In genomic region chr5:134647750-134648424, GRCh38 we compare ENCODE assay signal across 8 cellular contexts. TPM values are rescaled to one million over a fixed set of nuclear protein-coding genes. Genes with fewer than 3 reads are reported as not detected.
DNase-seq lines count a peak whose midpoint lies in the region; ATAC-seq, FAIRE-seq and TF ChIP-seq lines count a peak whose summit lies in the region.

No MANE protein-coding gene starts in this region.

- H4K20me1 ChIP-seq in keratinocyte (ENCODE audit: control insufficient read depth, extremely low read depth, insufficient read depth, low read length): no peaks in the 10 kb centered on the region

- H3K27ac Mint-ChIP-seq in brain: peak overlapping the region; percentile 93 to 100 (median 97)

- peaks cover 9% of the 10 kb centered on the region for H3K27me3 Mint-ChIP-seq in brain

- H3K9ac ChIP-seq in keratinocyte (ENCODE audit: control insufficient read depth, extremely low read depth, insufficient read depth, low read length): peak overlapping the region; percentile 96

- TF ChIP-seq POLR2A in Peyer's patch (IDR thresholded peaks at IDR 0.05): no peak

- H3K36me3 ChIP-seq in Peyer's patch: no peaks in the 10 kb centered on the region
- no peaks in the 10 kb centered on the region for H3K36me3 ChIP-seq in keratinocyte (ENCODE audit: control insufficient read depth in 2 of 2, extremely low read depth in 1 of 2, insufficient read depth in 2 of 2, low read length in 2 of 2)

- dilution Hi-C loops in keratinocyte (cut with MboI; ENCODE audit: extremely low pct_ligation_motif_present, low sequenced_read_pairs): no loop called here

- H3K9me3 ChIP-seq in Peyer's patch (no peaks in the 10 kb centered on the region), keratinocyte (ENCODE audit: control insufficient read depth, low read depth, low read length) (no peaks in the 10 kb centered on the region)

- peak overlapping the region; percentile 95 for H3K27ac ChIP-seq in 22Rv1
- H3K27ac ChIP-seq in Peyer's patch: peak overlapping the region; percentile 91 to 96 (median 92)
- H3K27ac ChIP-seq in keratinocyte (ENCODE audit: control insufficient read depth, insufficient read depth, low read length): peak overlapping the region; percentile 99

- H3K36me3 Mint-ChIP-seq in brain: peaks cover 18% of the 10 kb centered on the region

- H3K4me3 Mint-ChIP-seq in brain: peak overlapping the region; percentile 89 to 98 (median 93)

- H3K79me2 ChIP-seq in keratinocyte (ENCODE audit: control insufficient read depth, insufficient read depth, low read length): peaks cover 42% of the 10 kb centered on the region

- DNase-seq in Peyer's patch: no peak
- DNase-seq in keratinocyte (ENCODE audit: low read depth, low spot score): no peak
- DNase-seq in stimulated activated CD4-positive, alpha-beta T cell treated with anti-CD3 and anti-CD28 coated beads, Interleukin-1b, Interleukin-23, amount 100 ng/mL, for 48 hours: peak; percentile 54
- no peak for DNase-seq in NCI-H2029 treated with DMSO at 0.1 percent for 48 hours (lab: John Stamatoyannopoulos, UW)

- peak overlapping the region; percentile 90 for H3K4me2 ChIP-seq in keratinocyte (ENCODE audit: control insufficient read depth, extremely low read depth, insufficient read depth, low read depth, low read length)

- H3K27me3 ChIP-seq in Peyer's patch (no peaks in the 10 kb centered on the region), keratinocyte (ENCODE audit: control insufficient read depth, extremely low read depth, insufficient read depth, low read length) (no peaks in the 10 kb centered on the region)

- H3K9me3 Mint-ChIP-seq in brain: no peaks in the 10 kb centered on the region

- H3K4me1 ChIP-seq in Peyer's patch: peaks cover 0 to 28% (median 2%) of the 10 kb centered on the region in 4 donors
- H3K4me1 ChIP-seq in keratinocyte (ENCODE audit: control insufficient read depth, extremely low read depth, insufficient read depth, low read length): peaks cover 11% of the 10 kb centered on the region

- peak overlapping the region; percentile 82 for H2AFZ ChIP-seq in keratinocyte (ENCODE audit: control insufficient read depth, low read length)

- peak; percentile 69 for FAIRE-seq in keratinocyte (lab: Jason Lieb, UNC)

- ATAC-seq in GM18517 (IDR thresholded peaks at IDR 0.05; ENCODE audit: unreplicated experiment) (peak; percentile 35), HG03025 (IDR thresholded peaks at IDR 0.05; ENCODE audit: low FRiP score, unreplicated experiment) (peak; percentile 14)

- peaks cover 36% of the 10 kb centered on the region for H3K4me1 Mint-ChIP-seq in brain

- TF ChIP-seq CTCF in 22Rv1 (IDR thresholded peaks at IDR 0.05) (no peak), Peyer's patch (IDR thresholded peaks at IDR 0.05) (no peak), brain (conservative IDR thresholded peaks at IDR 0.05) (no peak), keratinocyte (optimal IDR thresholded peaks at IDR 0.05 in 1 of 3, IDR thresholded peaks at IDR 0.05 in 1 of 3, conservative IDR thresholded peaks at IDR 0.05 in 1 of 3; ENCODE audit: extremely low read depth in 1 of 3, insufficient read depth in 2 of 3, low read length in 3 of 3) (no peak)

- H3K4me3 ChIP-seq in Peyer's patch (peak overlapping the region; percentile 74 to 93 (median 86)), keratinocyte (ENCODE audit: control insufficient read depth in 2 of 3, extremely low read depth in 1 of 3, insufficient read depth in 2 of 3, low read depth in 1 of 3, low read length in 3 of 3) (peak overlapping the region; percentile 95 to 98 (median 97))

- no peaks in the 10 kb centered on the region for H3K9me1 ChIP-seq in keratinocyte (ENCODE audit: control insufficient read depth, extremely low read depth, insufficient read depth, low read length)

RNA-seq across cellular contexts. Expression of gene SEC24A, which starts 0.7 kb away (rescaled TPM):
- 10 to 100 TPM; 17.3 to 54.8 (median 40.4) TPM for total RNA-seq in Peyer's patch
- 4.0 TPM for polyA plus RNA-seq in brain (ENCODE audit: insufficient read depth, low read depth, low replicate concordance)
- polyA plus RNA-seq in keratinocyte: 14.2 to 19.2 TPM (median 18.3 TPM) in 3 replicates
- 3.7 TPM for polyA plus RNA-seq in keratinocyte (2011; ENCODE audit: low read depth)
- 8.3 and 18.2 TPM in 2 replicates for polyA plus RNA-seq in keratinocyte (2011; cell fraction: cytosol; rRNA removed)
- polyA plus RNA-seq in keratinocyte (2011; cell fraction: nucleus; rRNA removed): 22.5 and 26.6 TPM in 2 replicates
- polyA plus RNA-seq in keratinocyte (2012; ENCODE audit: low replicate concordance): 8.1 and 9.9 TPM in 2 replicates
- 23.3 to 30.2 TPM (median 26.5 TPM) in 3 replicates for polyA minus RNA-seq in keratinocyte
- 9.8 TPM for polyA minus RNA-seq in keratinocyte (2011; cell fraction: cytosol; rRNA and poly(A)+ RNA removed)
- 22.8 and 39.9 TPM in 2 replicates for polyA minus RNA-seq in keratinocyte (2011; cell fraction: nucleus; rRNA and poly(A)+ RNA removed)

RNA-seq across cellular contexts. Expression of gene SAR1B, which starts 15.3 kb away (rescaled TPM):
- total RNA-seq in Peyer's patch: 100 to 1,000 TPM; 102 to 126 (median 118) TPM
- polyA plus RNA-seq in brain (ENCODE audit: insufficient read depth, low read depth, low replicate concordance) (15.4 TPM), keratinocyte (36.1 to 56.1 TPM (median 39.2 TPM) in 3 replicates)
- 45.6 TPM for polyA plus RNA-seq in keratinocyte (2011; ENCODE audit: low read depth)
- 37.5 and 61.7 TPM in 2 replicates for polyA plus RNA-seq in keratinocyte (2011; cell fraction: cytosol; rRNA removed)
- polyA plus RNA-seq in keratinocyte (2011; cell fraction: nucleus; rRNA removed): 42.0 and 75.9 TPM in 2 replicates
- polyA plus RNA-seq in keratinocyte (2012; ENCODE audit: low replicate concordance): 39.8 and 48.7 TPM in 2 replicates
- polyA minus RNA-seq in keratinocyte: 19.7 to 96.6 TPM (median 33.6 TPM) in 3 replicates
- polyA minus RNA-seq in keratinocyte (2011; cell fraction: cytosol; rRNA and poly(A)+ RNA removed): 31.8 TPM
- 18.3 and 36.5 TPM in 2 replicates for polyA minus RNA-seq in keratinocyte (2011; cell fraction: nucleus; rRNA and poly(A)+ RNA removed)
